1 cellular context compared by ENCODE assay signal in genomic region chr15:45234562-45235235, GRCh38.
TF ChIP-seq lines count a peak whose summit lies in the region.

No MANE protein-coding gene starts in this region.

TF ChIP-seq in GM12878, 131 proteins besides CTCF, POLR2A, EP300 and RAD21 (continued from another document):
- TF ChIP-seq MYC (IDR thresholded peaks at IDR 0.05; ENCODE audit: insufficient read depth, insufficient read length, insufficient replicate concordance, low read length, severe bottlenecking) (no peak), CBX5 (IDR thresholded peaks at IDR 0.05; ENCODE audit: low read depth) (peak; percentile 36; the same call in 1 of the 2 replicates), YBX1 (IDR thresholded peaks at IDR 0.05) (no peak)
